10 cellular contexts compared by ENCODE assay signal in genomic region chr4:78634011-78634664, GRCh38.
DNase-seq lines count a peak whose midpoint lies in the region; ATAC-seq and TF ChIP-seq lines count a peak whose summit lies in the region.
"Had no signal": no experiment of that assay in that cellular context is flagged by ENCODE, and none has a peak within 500 bp of the region (broad histone marks: within the 10 kb centered on the region; RNA-seq: fewer than 3 reads in every experiment).

No MANE protein-coding gene starts in this region.

- POLR2A ChIA-PET in activated CD4-positive, alpha-beta memory T cell treated with anti-CD3 and anti-CD28 coated beads for 36 hours (lab: Charles Lee) = no interaction called here

- no peak overlapping the region for H3K9ac ChIP-seq in MM.1S (ENCODE audit: low read length)

- H3K36me3 Mint-ChIP-seq in memory B cell = peaks cover under 1% of the 10 kb centered on the region
- H3K36me3 Mint-ChIP-seq in activated CD4-positive, alpha-beta memory T cell treated with anti-CD3 and anti-CD28 coated beads for 36 hours = no peaks in the 10 kb centered on the region

- H4K20me1 ChIP-seq in MM.1S (ENCODE audit: insufficient read depth, low read length) = no peaks in the 10 kb centered on the region

- peaks cover 2% of the 10 kb centered on the region for H3K9me3 Mint-ChIP-seq in memory B cell
- no peaks in the 10 kb centered on the region for H3K9me3 Mint-ChIP-seq in activated CD4-positive, alpha-beta memory T cell treated with anti-CD3 and anti-CD28 coated beads for 36 hours

- 0 out of 2 replicates have a peak, but pooled peaks cover 4% of the 10 kb centered on the region for H3K27me3 ChIP-seq in MM.1S (replicated peaks; ENCODE audit: insufficient read depth, low read length)
- H3K27me3 ChIP-seq in dorsolateral prefrontal cortex = no peaks in the 10 kb centered on the region
- H3K27me3 ChIP-seq in thyroid gland = no peaks in the 10 kb centered on the region
- H3K27me3 ChIP-seq in MG63 = no peaks in the 10 kb centered on the region

- no peak overlapping the region for H3K27ac ChIP-seq in MM.1S (ENCODE audit: low read length)
- H3K27ac ChIP-seq in dorsolateral prefrontal cortex = peak overlapping the region in 53 of 59 donors; percentile 8 to 89 (median 75)
- H3K27ac ChIP-seq in thyroid gland = peak overlapping the region; percentile 87 to 97 (median 97)

- peak overlapping the region; percentile 83 for H3K27ac Mint-ChIP-seq in memory B cell
- no peak overlapping the region for H3K27ac Mint-ChIP-seq in activated CD4-positive, alpha-beta memory T cell treated with anti-CD3 and anti-CD28 coated beads for 36 hours

- peak in 1 of 2 donors; percentile 77 for TF ChIP-seq POLR2A in thyroid gland (IDR thresholded peaks at IDR 0.05)

- DNase-seq in MM.1S (peak; percentile 46), dorsolateral prefrontal cortex (peak in 6 of 10 donors; percentile 40 to 75 (median 62)), memory B cell (ENCODE audit: low spot score in 2 of 2) (no peak), thyroid gland (peak; percentile 95 to 96), DMS 273 (lab: John Stamatoyannopoulos, UW; ENCODE audit: unreplicated experiment) (no peak), MG63 (no peak)
- no peak for DNase-seq in activated CD4-positive, alpha-beta memory T cell treated with anti-CD3 and anti-CD28 coated beads for 36 hours
- DNase-seq: activated effector memory CD4-positive, alpha-beta T cell treated with anti-CD3 and anti-CD28 coated beads, Interleukin-2, amount 50 U/mL, for 16 hours; cortex of kidney; NCI-H524 had no signal

- H3K36me3 ChIP-seq in MM.1S (replicated peaks; ENCODE audit: insufficient read depth, low read length) (no peaks in the 10 kb centered on the region), thyroid gland (no peaks in the 10 kb centered on the region), MG63 (no peaks in the 10 kb centered on the region)

- 30 to 31% methylated on average over 5 of the region's 5 CpGs for WGBS in thyroid gland, 2 donors

- peak overlapping the region; percentile 20; the same call in 1 of the 2 replicates for H3K4me2 ChIP-seq in MM.1S (ENCODE audit: low read depth, low read length)

- 0 out of 2 replicates have a peak overlapping the region, but pooled peaks have one; percentile 1 for H2AFZ ChIP-seq in MM.1S (ENCODE audit: low read length)

- CTCF ChIA-PET in activated CD4-positive, alpha-beta memory T cell treated with anti-CD3 and anti-CD28 coated beads for 36 hours (lab: Charles Lee) = no interaction called here

- TF ChIP-seq CTCF in MM.1S (IDR thresholded peaks at IDR 0.05; ENCODE audit: low read length) (no peak), dorsolateral prefrontal cortex (IDR thresholded peaks at IDR 0.05 in 54 of 56, conservative IDR thresholded peaks at IDR 0.05 in 2 of 56; ENCODE audit: low read depth in 1 of 56, partially characterized antibody in 56 of 56) (no peak), thyroid gland (IDR thresholded peaks at IDR 0.05) (no peak)

- ATAC-seq in memory B cell (ENCODE audit: low read depth) = peak; percentile 38

- peaks cover 30% of the 10 kb centered on the region for H3K4me1 ChIP-seq in MM.1S (ENCODE audit: low read length)
- H3K4me1 ChIP-seq in thyroid gland = peaks cover 29 to 57% of the 10 kb centered on the region in 2 donors

- H3K9me3 ChIP-seq in MM.1S (replicated peaks; ENCODE audit: insufficient read depth, low read length) (no peaks in the 10 kb centered on the region), thyroid gland (no peaks in the 10 kb centered on the region), MG63 (no peaks in the 10 kb centered on the region)

- H3K79me2 ChIP-seq in MM.1S (ENCODE audit: low read length) = no peaks in the 10 kb centered on the region

- H3K9me2 ChIP-seq in MM.1S (replicated peaks; ENCODE audit: insufficient read depth, low read length) = no peaks in the 10 kb centered on the region

- intact Hi-C loops in dorsolateral prefrontal cortex (cut with DNase I) (no loop called here), thyroid gland (cut with DNase I) (no loop called here)
- intact Hi-C loops in activated CD4-positive, alpha-beta memory T cell treated with anti-CD3 and anti-CD28 coated beads for 36 hours (cut with micrococcal nuclease) = no loop called here

- H3K4me3 ChIP-seq in MM.1S (ENCODE audit: low read length) (no peak overlapping the region), dorsolateral prefrontal cortex (no peak overlapping the region), thyroid gland (replicated peaks in 1 of 3) (no peak overlapping the region), MG63 (no peak overlapping the region)

- peaks cover 56% of the 10 kb centered on the region for H3K4me1 Mint-ChIP-seq in memory B cell
- peaks cover 6% of the 10 kb centered on the region for H3K4me1 Mint-ChIP-seq in activated CD4-positive, alpha-beta memory T cell treated with anti-CD3 and anti-CD28 coated beads for 36 hours (ENCODE audit: low read depth)

- peaks cover 15% of the 10 kb centered on the region for H3F3A ChIP-seq in MM.1S (ENCODE audit: insufficient read depth, low read length)

- H3K4me3 Mint-ChIP-seq in memory B cell = no peak overlapping the region
- no peak overlapping the region for H3K4me3 Mint-ChIP-seq in activated CD4-positive, alpha-beta memory T cell treated with anti-CD3 and anti-CD28 coated beads for 36 hours

- no peaks in the 10 kb centered on the region for H3K27me3 Mint-ChIP-seq in memory B cell
- H3K27me3 Mint-ChIP-seq in activated CD4-positive, alpha-beta memory T cell treated with anti-CD3 and anti-CD28 coated beads for 36 hours = peaks cover 5% of the 10 kb centered on the region

Comparison
In these comparisons a context has a peak if more than half of its experiments do, and no peak if none do; other contexts are left out.
1. DNase-seq: peak in MM.1S (single experiment), dorsolateral prefrontal cortex (6 of 10) and thyroid gland (2 of 2); none in memory B cell (0 of 2), activated CD4-positive, alpha-beta memory T cell treated with anti-CD3 and anti-CD28 coated beads for 36 hours (single experiment), DMS 273 (single experiment) and MG63 (single experiment).